24 cellular contexts compared by ENCODE assay signal in genomic region chr5:156182174-156182967, GRCh38.
DNase-seq lines count a peak whose midpoint lies in the region; ATAC-seq and TF ChIP-seq lines count a peak whose summit lies in the region.
"Had no signal": no experiment of that assay in that cellular context is flagged by ENCODE, and none has a peak within 500 bp of the region (broad histone marks: within the 10 kb centered on the region; RNA-seq: fewer than 3 reads in every experiment).

No MANE protein-coding gene starts in this region.

- no peak overlapping the region for H3K4ac ChIP-seq in IMR-90 (ENCODE audit: low read depth, low read length)

- H3K9me3 ChIP-seq in GM23248 (ENCODE audit: low read depth) (no peaks in the 10 kb centered on the region), IMR-90 (ENCODE audit: control insufficient read depth, insufficient read depth, low read length) (no peaks in the 10 kb centered on the region), left ventricle myocardium inferior (replicated peaks) (peaks cover 16% of the 10 kb centered on the region)
- H3K9me3 ChIP-seq: Caco-2 had no signal

- H3K27ac ChIP-seq in GM23248 (no peak overlapping the region), IMR-90 (ENCODE audit: insufficient read depth, low read length) (no peak overlapping the region), left ventricle myocardium inferior (replicated peaks) (no peak overlapping the region)
- H3K27ac ChIP-seq: C4-2B, RWPE1 had no signal

- H4K5ac ChIP-seq in IMR-90 (ENCODE audit: low read depth, low read length) = no peak overlapping the region

- no peak for TF ChIP-seq RAD21 in IMR-90 (IDR thresholded peaks at IDR 0.05; ENCODE audit: low read length)

- no peak overlapping the region for H2AK9ac ChIP-seq in IMR-90 (replicated peaks; ENCODE audit: low read depth, low read length, poor library complexity)

- in situ Hi-C loops in GM23248 (cut with MboI) = no loop called here
- in situ Hi-C loops in IMR-90 (cut with MboI; ENCODE audit: low sequenced_read_pairs) = no loop called here

- peak; percentile 25; the same call in 1 of the 2 replicates for ATAC-seq in IMR-90 (ENCODE audit: low read depth)
- ATAC-seq in HG02759 (IDR thresholded peaks at IDR 0.05; ENCODE audit: unreplicated experiment) = no peak
- ATAC-seq: CD8-positive, alpha-beta T cell; HCT116; HepG2; K562; Panc1 had no signal

- H3K9me1 ChIP-seq in IMR-90 (ENCODE audit: insufficient read depth, low read length) = no peaks in the 10 kb centered on the region; the same call in 1 of the 2 replicates

- no peak overlapping the region for H2AK5ac ChIP-seq in IMR-90 (ENCODE audit: low read depth, low read length)

- no peak overlapping the region for H2BK5ac ChIP-seq in IMR-90 (ENCODE audit: low read depth, low read length, poor library complexity, severe bottlenecking)

- H3K23ac ChIP-seq in IMR-90 (ENCODE audit: low read depth, low read length) = no peak overlapping the region

- no peaks in the 10 kb centered on the region for H3K79me1 ChIP-seq in IMR-90 (ENCODE audit: low read depth in 1 of 2, low read length in 2 of 2)

- POLR2A ChIA-PET in IMR-90 (lab: Charles Lee; ENCODE audit: unreplicated experiment) = no interaction called here

- intact Hi-C loops in IMR-90 (cut with micrococcal nuclease) = no loop called here
- intact Hi-C loops in left ventricle myocardium inferior (cut with micrococcal nuclease) = no loop called here

- no peak overlapping the region for H3K14ac ChIP-seq in IMR-90 (replicated peaks; ENCODE audit: low read depth, low read length)

- H4K20me1 ChIP-seq in GM23248 (ENCODE audit: insufficient read depth) (no peaks in the 10 kb centered on the region), IMR-90 (ENCODE audit: insufficient read depth, low read length) (no peaks in the 10 kb centered on the region)

- dilution Hi-C loops in IMR-90 (cut with HindIII; ENCODE audit: low sequenced_read_pairs, unreplicated experiment) = no loop called here

- H3K4me1 Mint-ChIP-seq in nephron = no peaks in the 10 kb centered on the region
- H3K4me1 Mint-ChIP-seq: B cell had no signal

- H3K4me3 ChIP-seq in GM23248 (no peak overlapping the region), IMR-90 (ENCODE audit: insufficient read depth, low read depth, low read length) (no peak overlapping the region), left ventricle myocardium inferior (no peak overlapping the region)
- H3K4me3 ChIP-seq: K562 had no signal

- H3K56ac ChIP-seq in IMR-90 (ENCODE audit: extremely low read depth, insufficient read depth, low read length) = no peak overlapping the region

- no peaks in the 10 kb centered on the region for H3K79me2 ChIP-seq in GM23248 (ENCODE audit: insufficient read depth)

- H3K9ac ChIP-seq in GM23248 (no peak overlapping the region), IMR-90 (ENCODE audit: low read depth, low read length) (no peak overlapping the region)

- 90 to 94% methylated on average over 4 of the region's 4 CpGs for WGBS in GM23248 (ENCODE audit: low coverage in 1 of 2, low lambda C conversion rate in 2 of 2, missing lambda C conversion rate in 2 of 2), 2 experiments
- WGBS in IMR-90 (ENCODE audit: extremely low coverage in 2 of 2, insufficient read length in 1 of 2), 2 experiments = no CpG with 5 or more reads among the region's 4 CpGs

- DNase-seq in GM23248 = peak; percentile 50
- peak; percentile 35 for DNase-seq in IMR-90
- DNase-seq in fibroblast of peridontal ligament (ENCODE audit: extremely low read depth) = peak; percentile 6
- DNase-seq in NCI-H2107 (lab: John Stamatoyannopoulos, UW) = no peak
- DNase-seq in left ventricle myocardium inferior = no peak
- DNase-seq: Caco-2; CD8-positive, alpha-beta T cell; DMS 273 treated with DMSO at 0.1 percent for 48 hours; NCI-H1105 treated with DMSO at 0.1 percent for 48 hours; NCI-H146; NCI-H2029; NCI-H446 treated with DMSO at 0.1 percent for 48 hours; NCI-H526; SHP77; T-helper 1 cell had no signal

- no peaks in the 10 kb centered on the region for H3K36me3 Mint-ChIP-seq in nephron (ENCODE audit: low read depth)
- H3K36me3 Mint-ChIP-seq: CD8-positive, alpha-beta T cell had no signal

- peak overlapping the region; percentile 50 to 95 (median 75) for H3K27ac Mint-ChIP-seq in nephron
- H3K27ac Mint-ChIP-seq: B cell; CD8-positive, alpha-beta T cell had no signal

- peaks cover 6% of the 10 kb centered on the region for H3K9me3 Mint-ChIP-seq in nephron
- H3K9me3 Mint-ChIP-seq: CD8-positive, alpha-beta T cell had no signal

- H4K91ac ChIP-seq in IMR-90 (ENCODE audit: insufficient read depth, low read depth, low read length) = no peak overlapping the region

- H4K8ac ChIP-seq in IMR-90 (ENCODE audit: low read depth in 2 of 2, low read length in 2 of 2) = no peak overlapping the region

- H3K4me3 Mint-ChIP-seq in nephron = no peak overlapping the region
- H3K4me3 Mint-ChIP-seq: B cell; CD8-positive, alpha-beta T cell had no signal

- no peaks in the 10 kb centered on the region for H3K27me3 ChIP-seq in GM23248 (replicated peaks; ENCODE audit: insufficient read depth)
- H3K27me3 ChIP-seq in IMR-90 (ENCODE audit: control insufficient read depth, insufficient read depth, low read length) = no peaks in the 10 kb centered on the region
- no peaks in the 10 kb centered on the region for H3K27me3 ChIP-seq in left ventricle myocardium inferior (ENCODE audit: low read depth)

- H3F3A ChIP-seq in GM23248 (ENCODE audit: insufficient read depth) = peaks cover 16% of the 10 kb centered on the region

- no peak overlapping the region for H2BK15ac ChIP-seq in IMR-90 (ENCODE audit: low read depth, low read length)

- H3K4me2 ChIP-seq in GM23248 (ENCODE audit: unreplicated experiment) = no peak overlapping the region
- no peak overlapping the region; the same call in 1 of the 2 replicates for H3K4me2 ChIP-seq in IMR-90 (ENCODE audit: low read depth, low read length)

- no peaks in the 10 kb centered on the region for H3K27me3 Mint-ChIP-seq in nephron (ENCODE audit: low read depth)
- H3K27me3 Mint-ChIP-seq: B cell had no signal

- TF ChIP-seq CTCF in IMR-90 (conservative IDR thresholded peaks at IDR 0.05; ENCODE audit: low read depth, low read length) (no peak), nephron (IDR thresholded peaks at IDR 0.05; ENCODE audit: unreplicated experiment in 3 of 3) (no peak), left ventricle myocardium inferior (IDR thresholded peaks at IDR 0.05; ENCODE audit: borderline replicate concordance) (no peak)

- CTCF ChIA-PET in IMR-90 (lab: Yijun Ruan, JAX) = no interaction called here

- H2BK20ac ChIP-seq in IMR-90 (ENCODE audit: low read depth, low read length) = no peak overlapping the region; the same call in 1 of the 2 replicates

- BruUV-seq in IMR-90 (replicated peaks; lab: Mats Ljungman, UMichigan) = no TSS peak

- H3K4me1 ChIP-seq in GM23248 (ENCODE audit: insufficient read depth) = peaks cover 15% of the 10 kb centered on the region
- peaks cover 3% of the 10 kb centered on the region; the same call in 1 of the 2 replicates for H3K4me1 ChIP-seq in IMR-90 (ENCODE audit: control insufficient read depth, insufficient read depth, low read length)
- no peaks in the 10 kb centered on the region for H3K4me1 ChIP-seq in left ventricle myocardium inferior
- H3K4me1 ChIP-seq: Caco-2 had no signal

- no peaks in the 10 kb centered on the region for H3K9me2 ChIP-seq in GM23248 (ENCODE audit: insufficient read depth)

- no peak for TF ChIP-seq POLR2A in IMR-90 (IDR thresholded peaks at IDR 0.05; ENCODE audit: low read depth, low read length)

- no peak overlapping the region for H2AFZ ChIP-seq in GM23248
- no peak overlapping the region for H2AFZ ChIP-seq in IMR-90 (replicated peaks; ENCODE audit: low read length, poor library complexity)

- H3K18ac ChIP-seq in IMR-90 (ENCODE audit: low read depth, low read length) = no peak overlapping the region

- no peak overlapping the region for H2BK120ac ChIP-seq in IMR-90 (ENCODE audit: low read depth, low read length)

- H3K36me3 ChIP-seq in GM23248 (ENCODE audit: low read depth) (no peaks in the 10 kb centered on the region), IMR-90 (ENCODE audit: control insufficient read depth, insufficient read depth, low read length) (no peaks in the 10 kb centered on the region), left ventricle myocardium inferior (no peaks in the 10 kb centered on the region)

TF ChIP-seq in IMR-90, 13 proteins besides CTCF, POLR2A, EP300 and RAD21:
- TF ChIP-seq CHD1 (IDR thresholded peaks at IDR 0.05; ENCODE audit: low read depth, low read length) (no peak), CEBPB (IDR thresholded peaks at IDR 0.05; ENCODE audit: low read depth, low read length) (no peak), NFE2L2 (IDR thresholded peaks at IDR 0.05; ENCODE audit: low read depth, low read length) (no peak), RCOR1 (IDR thresholded peaks at IDR 0.05; ENCODE audit: insufficient replicate concordance, low read length) (no peak), RFX5 (IDR thresholded peaks at IDR 0.05; ENCODE audit: low read depth, low read length) (no peak), USF2 (IDR thresholded peaks at IDR 0.05; ENCODE audit: low read depth, low read length) (no peak), MAZ (IDR thresholded peaks at IDR 0.05; ENCODE audit: borderline replicate concordance, low read depth, low read length) (no peak), MXI1 (IDR thresholded peaks at IDR 0.05; ENCODE audit: borderline replicate concordance, low read depth, low read length) (no peak), FOS (IDR thresholded peaks at IDR 0.05; ENCODE audit: low read depth, low read length) (no peak), MAFK (IDR thresholded peaks at IDR 0.05; ENCODE audit: low read depth, low read length) (no peak), BHLHE40 (IDR thresholded peaks at IDR 0.05; ENCODE audit: low read depth, low read length) (no peak), SMC3 (IDR thresholded peaks at IDR 0.05; ENCODE audit: low read depth, low read length) (no peak)
- TF ChIP-seq, protein P1, sequence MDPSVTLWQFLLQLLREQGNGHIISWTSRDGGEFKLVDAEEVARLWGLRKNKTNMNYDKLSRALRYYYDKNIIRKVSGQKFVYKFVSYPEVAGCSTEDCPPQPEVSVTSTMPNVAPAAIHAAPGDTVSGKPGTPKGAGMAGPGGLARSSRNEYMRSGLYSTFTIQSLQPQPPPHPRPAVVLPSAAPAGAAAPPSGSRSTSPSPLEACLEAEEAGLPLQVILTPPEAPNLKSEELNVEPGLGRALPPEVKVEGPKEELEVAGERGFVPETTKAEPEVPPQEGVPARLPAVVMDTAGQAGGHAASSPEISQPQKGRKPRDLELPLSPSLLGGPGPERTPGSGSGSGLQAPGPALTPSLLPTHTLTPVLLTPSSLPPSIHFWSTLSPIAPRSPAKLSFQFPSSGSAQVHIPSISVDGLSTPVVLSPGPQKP (IDR thresholded peaks at IDR 0.05; ENCODE audit: borderline replicate concordance, low read depth, low read length) = no peak

Comparison
In these comparisons a context has a peak if more than half of its experiments do, and no peak if none do; other contexts are left out.
1. DNase-seq: peak in GM23248 (single experiment), IMR-90 (single experiment) and fibroblast of peridontal ligament (single experiment); none in NCI-H2107 (single experiment) and left ventricle myocardium inferior (single experiment).